1 cellular context compared by ENCODE assay signal in genomic region chr12:119989619-119990381, GRCh38.
TF ChIP-seq lines count a peak whose summit lies in the region.

No MANE protein-coding gene starts in this region.

TF ChIP-seq in HepG2, 621 proteins besides CTCF, POLR2A, EP300 and RAD21 (continued from another document and continues in another):
- TF ChIP-seq, protein P1, sequence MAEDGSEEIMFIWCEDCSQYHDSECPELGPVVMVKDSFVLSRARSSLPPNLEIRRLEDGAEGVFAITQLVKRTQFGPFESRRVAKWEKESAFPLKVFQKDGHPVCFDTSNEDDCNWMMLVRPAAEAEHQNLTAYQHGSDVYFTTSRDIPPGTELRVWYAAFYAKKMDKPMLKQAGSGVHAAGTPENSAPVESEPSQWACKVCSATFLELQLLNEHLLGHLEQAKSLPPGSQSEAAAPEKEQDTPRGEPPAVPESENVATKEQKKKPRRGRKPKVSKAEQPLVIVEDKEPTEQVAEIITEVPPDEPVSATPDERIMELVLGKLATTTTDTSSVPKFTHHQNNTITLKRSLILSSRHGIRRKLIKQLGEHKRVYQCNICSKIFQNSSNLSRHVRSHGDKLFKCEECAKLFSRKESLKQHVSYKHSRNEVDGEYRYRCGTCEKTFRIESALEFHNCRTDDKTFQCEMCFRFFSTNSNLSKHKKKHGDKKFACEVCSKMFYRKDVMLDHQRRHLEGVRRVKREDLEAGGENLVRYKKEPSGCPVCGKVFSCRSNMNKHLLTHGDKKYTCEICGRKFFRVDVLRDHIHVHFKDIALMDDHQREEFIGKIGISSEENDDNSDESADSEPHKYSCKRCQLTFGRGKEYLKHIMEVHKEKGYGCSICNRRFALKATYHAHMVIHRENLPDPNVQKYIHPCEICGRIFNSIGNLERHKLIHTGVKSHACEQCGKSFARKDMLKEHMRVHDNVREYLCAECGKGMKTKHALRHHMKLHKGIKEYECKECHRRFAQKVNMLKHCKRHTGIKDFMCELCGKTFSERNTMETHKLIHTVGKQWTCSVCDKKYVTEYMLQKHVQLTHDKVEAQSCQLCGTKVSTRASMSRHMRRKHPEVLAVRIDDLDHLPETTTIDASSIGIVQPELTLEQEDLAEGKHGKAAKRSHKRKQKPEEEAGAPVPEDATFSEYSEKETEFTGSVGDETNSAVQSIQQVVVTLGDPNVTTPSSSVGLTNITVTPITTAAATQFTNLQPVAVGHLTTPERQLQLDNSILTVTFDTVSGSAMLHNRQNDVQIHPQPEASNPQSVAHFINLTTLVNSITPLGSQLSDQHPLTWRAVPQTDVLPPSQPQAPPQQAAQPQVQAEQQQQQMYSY (CRISPR knock-in tag; IDR thresholded peaks at IDR 0.05) = peak; percentile 63; the same call in 1 of the 2 replicates
- TF ChIP-seq ZBTB3 (CRISPR knock-in tag; IDR thresholded peaks at IDR 0.05; ENCODE audit: borderline replicate concordance, low read depth) (no peak), ZIK1 (CRISPR knock-in tag; IDR thresholded peaks at IDR 0.05; ENCODE audit: borderline replicate concordance, low read depth) (peak; percentile 78; the same call in 1 of the 2 replicates), FIP1L1 (IDR thresholded peaks at IDR 0.05; ENCODE audit: borderline replicate concordance, insufficient read depth, low read depth, low read length) (no peak), GPBP1L1 (CRISPR knock-in tag; IDR thresholded peaks at IDR 0.05) (no peak), HNRNPL (IDR thresholded peaks at IDR 0.05; ENCODE audit: low read depth, low read length) (no peak), POGZ (CRISPR knock-in tag; IDR thresholded peaks at IDR 0.05) (no peak), ESRRA (CRISPR knock-in tag; IDR thresholded peaks at IDR 0.05; ENCODE audit: low read depth) (no peak), FOXJ3 (CRISPR knock-in tag; IDR thresholded peaks at IDR 0.05; ENCODE audit: borderline replicate concordance) (no peak), AHR (CRISPR knock-in tag; IDR thresholded peaks at IDR 0.05) (peak; percentile 56; the same call in 1 of the 2 replicates), ERF (CRISPR knock-in tag; IDR thresholded peaks at IDR 0.05) (peak; percentile 89), MAFF (IDR thresholded peaks at IDR 0.05; ENCODE audit: low read depth, low read length) (no peak), ZNF451 (CRISPR knock-in tag; IDR thresholded peaks at IDR 0.05) (peak; percentile 78), ZNF253 (CRISPR knock-in tag; IDR thresholded peaks at IDR 0.05; ENCODE audit: borderline replicate concordance) (no peak), ZNF660 (CRISPR knock-in tag; IDR thresholded peaks at IDR 0.05; ENCODE audit: borderline replicate concordance, low read depth) (0 out of 2 replicates have a peak, but pooled peaks have one; percentile 50), ZNF839 (CRISPR knock-in tag; IDR thresholded peaks at IDR 0.05; ENCODE audit: borderline replicate concordance) (no peak), ZNF329 (CRISPR knock-in tag; IDR thresholded peaks at IDR 0.05; ENCODE audit: low read depth) (peak; percentile 90), MTF1 (CRISPR knock-in tag; IDR thresholded peaks at IDR 0.05) (no peak), ZNF3 (CRISPR knock-in tag; IDR thresholded peaks at IDR 0.05) (peak; percentile 28; the same call in 1 of the 2 replicates), HES4 (CRISPR knock-in tag; IDR thresholded peaks at IDR 0.05; ENCODE audit: borderline replicate concordance) (peak; percentile 91), TSC22D2 (CRISPR knock-in tag; IDR thresholded peaks at IDR 0.05; ENCODE audit: borderline replicate concordance) (peak; percentile 95), ZNF20 (CRISPR knock-in tag; IDR thresholded peaks at IDR 0.05) (no peak), FOXK2 (IDR thresholded peaks at IDR 0.05) (no peak), ZNF788 (CRISPR knock-in tag; IDR thresholded peaks at IDR 0.05; ENCODE audit: borderline replicate concordance) (peak; percentile 32; the same call in 1 of the 2 replicates), ZNF207 (IDR thresholded peaks at IDR 0.05; ENCODE audit: borderline replicate concordance) (no peak), ZBTB44 (CRISPR knock-in tag; IDR thresholded peaks at IDR 0.05) (peak; percentile 87; the same call in 1 of the 2 replicates), CENPX (CRISPR knock-in tag; IDR thresholded peaks at IDR 0.05) (no peak), YY1 (IDR thresholded peaks at IDR 0.05; ENCODE audit: insufficient read depth, insufficient replicate concordance, low read depth, low read length) (peak; percentile 25), GMEB1 (CRISPR knock-in tag; IDR thresholded peaks at IDR 0.05; ENCODE audit: borderline replicate concordance) (no peak), ARNTL (CRISPR knock-in tag; IDR thresholded peaks at IDR 0.05) (peak; percentile 64), ZNF672 (CRISPR knock-in tag; IDR thresholded peaks at IDR 0.05) (no peak), HOMEZ (CRISPR knock-in tag; IDR thresholded peaks at IDR 0.05; ENCODE audit: low read depth) (no peak), MED1 (CRISPR knock-in tag; IDR thresholded peaks at IDR 0.05) (peak; percentile 64), CCAR2 (optimal IDR thresholded peaks at IDR 0.05; ENCODE audit: low read depth, low read length) (no peak), DPF2 (CRISPR knock-in tag; IDR thresholded peaks at IDR 0.05; ENCODE audit: borderline replicate concordance, low read depth) (no peak), ZNF180 (CRISPR knock-in tag; IDR thresholded peaks at IDR 0.05; ENCODE audit: borderline replicate concordance, low read depth) (no peak), CERS6 (CRISPR knock-in tag; IDR thresholded peaks at IDR 0.05) (no peak), ZNF143 (CRISPR knock-in tag; IDR thresholded peaks at IDR 0.05) (no peak), TCF7 (IDR thresholded peaks at IDR 0.05; ENCODE audit: low read depth) (no peak), ISX (CRISPR knock-in tag; conservative IDR thresholded peaks at IDR 0.05) (peak; percentile 83; the same call in 1 of the 2 replicates), ATF4 (CRISPR knock-in tag; IDR thresholded peaks at IDR 0.05) (peak in 1 of 2 experiments; percentile 38; a peak in 1 of 4 replicates), MLLT10 (CRISPR knock-in tag; IDR thresholded peaks at IDR 0.05) (no peak), TRAFD1 (CRISPR knock-in tag; IDR thresholded peaks at IDR 0.05; ENCODE audit: borderline replicate concordance) (no peak), ZNF335 (CRISPR knock-in tag; IDR thresholded peaks at IDR 0.05) (no peak)
- TF ChIP-seq, protein P2, sequence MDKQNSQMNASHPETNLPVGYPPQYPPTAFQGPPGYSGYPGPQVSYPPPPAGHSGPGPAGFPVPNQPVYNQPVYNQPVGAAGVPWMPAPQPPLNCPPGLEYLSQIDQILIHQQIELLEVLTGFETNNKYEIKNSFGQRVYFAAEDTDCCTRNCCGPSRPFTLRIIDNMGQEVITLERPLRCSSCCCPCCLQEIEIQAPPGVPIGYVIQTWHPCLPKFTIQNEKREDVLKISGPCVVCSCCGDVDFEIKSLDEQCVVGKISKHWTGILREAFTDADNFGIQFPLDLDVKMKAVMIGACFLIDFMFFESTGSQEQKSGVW (CRISPR knock-in tag; IDR thresholded peaks at IDR 0.05; ENCODE audit: borderline replicate concordance) = no peak
- TF ChIP-seq, protein P3, sequence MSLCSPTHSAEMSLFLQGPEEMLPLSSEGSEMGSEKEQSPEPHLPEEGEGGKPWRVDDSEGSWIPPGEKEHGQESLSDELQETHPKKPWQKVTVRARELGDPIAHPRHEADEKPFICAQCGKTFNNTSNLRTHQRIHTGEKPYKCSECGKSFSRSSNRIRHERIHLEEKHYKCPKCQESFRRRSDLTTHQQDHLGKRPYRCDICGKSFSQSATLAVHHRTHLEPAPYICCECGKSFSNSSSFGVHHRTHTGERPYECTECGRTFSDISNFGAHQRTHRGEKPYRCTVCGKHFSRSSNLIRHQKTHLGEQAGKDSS (CRISPR knock-in tag; IDR thresholded peaks at IDR 0.05; ENCODE audit: borderline replicate concordance, low read depth) = 0 out of 2 replicates have a peak, but pooled peaks have one; percentile 18
- TF ChIP-seq, protein P4, sequence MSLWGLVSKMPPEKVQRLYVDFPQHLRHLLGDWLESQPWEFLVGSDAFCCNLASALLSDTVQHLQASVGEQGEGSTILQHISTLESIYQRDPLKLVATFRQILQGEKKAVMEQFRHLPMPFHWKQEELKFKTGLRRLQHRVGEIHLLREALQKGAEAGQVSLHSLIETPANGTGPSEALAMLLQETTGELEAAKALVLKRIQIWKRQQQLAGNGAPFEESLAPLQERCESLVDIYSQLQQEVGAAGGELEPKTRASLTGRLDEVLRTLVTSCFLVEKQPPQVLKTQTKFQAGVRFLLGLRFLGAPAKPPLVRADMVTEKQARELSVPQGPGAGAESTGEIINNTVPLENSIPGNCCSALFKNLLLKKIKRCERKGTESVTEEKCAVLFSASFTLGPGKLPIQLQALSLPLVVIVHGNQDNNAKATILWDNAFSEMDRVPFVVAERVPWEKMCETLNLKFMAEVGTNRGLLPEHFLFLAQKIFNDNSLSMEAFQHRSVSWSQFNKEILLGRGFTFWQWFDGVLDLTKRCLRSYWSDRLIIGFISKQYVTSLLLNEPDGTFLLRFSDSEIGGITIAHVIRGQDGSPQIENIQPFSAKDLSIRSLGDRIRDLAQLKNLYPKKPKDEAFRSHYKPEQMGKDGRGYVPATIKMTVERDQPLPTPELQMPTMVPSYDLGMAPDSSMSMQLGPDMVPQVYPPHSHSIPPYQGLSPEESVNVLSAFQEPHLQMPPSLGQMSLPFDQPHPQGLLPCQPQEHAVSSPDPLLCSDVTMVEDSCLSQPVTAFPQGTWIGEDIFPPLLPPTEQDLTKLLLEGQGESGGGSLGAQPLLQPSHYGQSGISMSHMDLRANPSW (CRISPR knock-in tag; IDR thresholded peaks at IDR 0.05; ENCODE audit: borderline replicate concordance) = no peak
